In the genomic region with DNA sequence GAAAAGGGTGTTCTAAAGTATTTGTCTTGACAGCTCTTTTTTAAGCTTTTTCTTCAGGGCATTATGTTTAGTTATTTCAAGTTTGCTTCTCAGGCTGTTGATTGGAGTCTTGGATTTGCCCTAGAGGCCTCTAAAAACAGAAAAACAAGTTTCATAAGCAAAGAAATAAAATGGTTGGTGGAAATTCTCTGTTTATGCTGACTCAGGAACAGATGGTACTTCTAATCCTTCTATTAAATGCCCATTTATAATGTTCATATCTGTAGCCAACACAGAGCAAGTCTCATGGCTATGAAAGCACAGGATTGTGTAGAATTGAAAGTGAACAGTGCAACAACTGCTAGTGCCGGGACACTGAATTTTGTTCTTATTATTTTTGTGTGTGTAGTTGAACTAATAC, we compare ENCODE assay signal across 28 cellular contexts.
"Had no signal": no experiment of that assay in that cellular context is flagged by ENCODE, and none has a peak within 500 bp of the region (broad histone marks: within the 10 kb centered on the region; RNA-seq: fewer than 3 reads in every experiment).

No MANE protein-coding gene starts in this region.

- H3K4me1 ChIP-seq: esophagus muscularis mucosa, foreskin keratinocyte, left lung, lower lobe of right lung, pancreas, psoas muscle, right atrium auricular region, tibial nerve had no signal

- H3K4me3 Mint-ChIP-seq: activated CD4-positive, alpha-beta memory T cell treated with anti-CD3 and anti-CD28 coated beads for 36 hours; activated CD4-positive, alpha-beta T cell treated with anti-CD3 and anti-CD28 coated beads, Interleukin-2, amount 10 ng/mL, durations not matched to agents 24 days and 14 days; activated naive CD4-positive, alpha-beta T cell treated with anti-CD3 and anti-CD28 coated beads, Interleukin-2, amount 10 ng/mL, durations not matched to agents 7 days and 5 days; activated T-helper 1 cell treated with anti-CD3 and anti-CD28 coated beads, Interleukin-12 subunit alpha, Interleukin-12 subunit beta, Interleukin-2, Interleukin-4 antibody, amounts not matched to agents 30 ng/mL and 10 ng/mL and 1 ng/mL, durations not matched to agents 14 hours and 24 hours and 36 hours; naive thymus-derived CD8-positive, alpha-beta T cell; neural crest cell had no signal

- H3K4me3 ChIP-seq: esophagus muscularis mucosa, left lung, lower lobe of right lung, pancreas, psoas muscle, right atrium auricular region, tibial nerve had no signal

- H3K27ac Mint-ChIP-seq: activated CD4-positive, alpha-beta memory T cell treated with anti-CD3 and anti-CD28 coated beads for 36 hours; activated CD4-positive, alpha-beta T cell treated with anti-CD3 and anti-CD28 coated beads, Interleukin-2, amount 10 ng/mL, durations not matched to agents 24 days and 14 days; activated naive CD4-positive, alpha-beta T cell treated with anti-CD3 and anti-CD28 coated beads, Interleukin-2, amount 10 ng/mL, durations not matched to agents 7 days and 5 days; activated T-helper 1 cell treated with anti-CD3 and anti-CD28 coated beads, Interleukin-12 subunit alpha, Interleukin-12 subunit beta, Interleukin-2, Interleukin-4 antibody, amounts not matched to agents 30 ng/mL and 10 ng/mL and 1 ng/mL, durations not matched to agents 14 hours and 24 hours and 36 hours; naive thymus-derived CD8-positive, alpha-beta T cell had no signal

- H3K9me3 Mint-ChIP-seq: activated CD4-positive, alpha-beta memory T cell treated with anti-CD3 and anti-CD28 coated beads for 36 hours; activated CD4-positive, alpha-beta T cell treated with anti-CD3 and anti-CD28 coated beads, Interleukin-2, amount 10 ng/mL, durations not matched to agents 24 days and 14 days; activated naive CD4-positive, alpha-beta T cell treated with anti-CD3 and anti-CD28 coated beads, Interleukin-2, amount 10 ng/mL, durations not matched to agents 7 days and 5 days; activated T-helper 1 cell treated with anti-CD3 and anti-CD28 coated beads, Interleukin-12 subunit alpha, Interleukin-12 subunit beta, Interleukin-2, Interleukin-4 antibody, amounts not matched to agents 30 ng/mL and 10 ng/mL and 1 ng/mL, durations not matched to agents 14 hours and 24 hours and 36 hours; neural crest cell had no signal

- H3K27me3 ChIP-seq: esophagus muscularis mucosa, foreskin keratinocyte, left lung, pancreas, right atrium auricular region, tibial nerve had no signal

- H3K4me1 Mint-ChIP-seq: activated CD4-positive, alpha-beta T cell treated with anti-CD3 and anti-CD28 coated beads, Interleukin-2, amount 10 ng/mL, durations not matched to agents 24 days and 14 days; activated naive CD4-positive, alpha-beta T cell treated with anti-CD3 and anti-CD28 coated beads, Interleukin-2, amount 10 ng/mL, durations not matched to agents 7 days and 5 days; naive thymus-derived CD8-positive, alpha-beta T cell; neural crest cell had no signal

- ATAC-seq: foreskin keratinocyte; left lung; lower lobe of right lung; naive thymus-derived CD8-positive, alpha-beta T cell; pancreas; psoas muscle had no signal

- H3K36me3 ChIP-seq: esophagus muscularis mucosa, left lung, lower lobe of right lung, pancreas, right atrium auricular region, tibial nerve, WERI-Rb-1 had no signal

- H3K9me3 ChIP-seq: esophagus muscularis mucosa, left lung, lower lobe of right lung, pancreas, psoas muscle, right atrium auricular region, tibial nerve had no signal

- DNase-seq: activated CD4-positive, alpha-beta memory T cell treated with anti-CD3 and anti-CD28 coated beads for 36 hours; activated CD4-positive, alpha-beta T cell treated with anti-CD3 and anti-CD28 coated beads, Interleukin-2, amount 10 ng/mL, durations not matched to agents 24 days and 14 days; activated CD4-positive, CD25-positive, alpha-beta regulatory T cell treated with anti-CD3 and anti-CD28 coated beads, Interleukin-2, amount 50 U/mL, for 72 hours; activated CD8-positive, alpha-beta memory T cell treated with anti-CD3 and anti-CD28 coated beads, Interleukin-2, amount 50 U/mL, for 4 hours; activated effector memory CD4-positive, alpha-beta T cell treated with anti-CD3 and anti-CD28 coated beads, Interleukin-2, amount 50 U/mL, for 16 hours; activated naive CD4-positive, alpha-beta T cell treated with anti-CD3 and anti-CD28 coated beads, Interleukin-2, amount 10 ng/mL, durations not matched to agents 7 days and 5 days; activated T-cell treated with anti-CD3 and anti-CD28 coated beads, Interleukin-2, amount 50 U/mL, for 1 hour; amygdala; dermis blood vessel endothelial cell; effector CD4-positive, alpha-beta T cell; foreskin keratinocyte; left lung; lower lobe of right lung; mesenchymal stem cell; naive thymus-derived CD8-positive, alpha-beta T cell; nucleus accumbens; pancreas; psoas muscle; stimulated activated CD4-positive, alpha-beta T cell treated with anti-CD3 and anti-CD28 coated beads, Interleukin-15, amount 100 ng/mL, for 24 hours; stimulated activated CD4-positive, alpha-beta T cell treated with anti-CD3 and anti-CD28 coated beads, Interleukin-2, amount 100 ng/mL, for 24 hours; stimulated activated naive CD4-positive, alpha-beta T cell treated with Interleukin-2 at 50 U/mL for 16 hours; T1000; WERI-Rb-1 had no signal

- H3K27me3 Mint-ChIP-seq: activated CD4-positive, alpha-beta memory T cell treated with anti-CD3 and anti-CD28 coated beads for 36 hours; activated CD4-positive, alpha-beta T cell treated with anti-CD3 and anti-CD28 coated beads, Interleukin-2, amount 10 ng/mL, durations not matched to agents 24 days and 14 days; activated naive CD4-positive, alpha-beta T cell treated with anti-CD3 and anti-CD28 coated beads, Interleukin-2, amount 10 ng/mL, durations not matched to agents 7 days and 5 days; naive thymus-derived CD8-positive, alpha-beta T cell had no signal

- FAIRE-seq: pancreas had no signal

- H3K36me3 Mint-ChIP-seq: activated CD4-positive, alpha-beta memory T cell treated with anti-CD3 and anti-CD28 coated beads for 36 hours; activated naive CD4-positive, alpha-beta T cell treated with anti-CD3 and anti-CD28 coated beads, Interleukin-2, amount 10 ng/mL, durations not matched to agents 7 days and 5 days; naive thymus-derived CD8-positive, alpha-beta T cell had no signal
